In genomic region chr6:15409301-15410125, GRCh38 we compare ENCODE assay signal across 14 cellular contexts.
DNase-seq lines count a peak whose midpoint lies in the region; ATAC-seq, FAIRE-seq and TF ChIP-seq lines count a peak whose summit lies in the region.
"Had no signal": no experiment of that assay in that cellular context is flagged by ENCODE, and none has a peak within 500 bp of the region (broad histone marks: within the 10 kb centered on the region; RNA-seq: fewer than 3 reads in every experiment).

No MANE protein-coding gene starts in this region.

- no peaks in the 10 kb centered on the region for H3K27me3 Mint-ChIP-seq in activated T-cell treated with anti-CD3 and anti-CD28 coated beads, Interleukin-2, amount 50 U/mL, for 24 hours
- H3K27me3 Mint-ChIP-seq in WTC11 (ENCODE audit: low read depth) (no peaks in the 10 kb centered on the region), nephron progenitor cell (ENCODE audit: low read depth, poor library complexity) (no peaks in the 10 kb centered on the region)
- no peaks in the 10 kb centered on the region for H3K27me3 Mint-ChIP-seq in naive thymus-derived CD8-positive, alpha-beta T cell

- TF ChIP-seq CTCF in WTC11 (IDR thresholded peaks at IDR 0.05) (no peak), nephron progenitor cell (IDR thresholded peaks at IDR 0.05) (no peak)

- H3K36me3 Mint-ChIP-seq in activated T-cell treated with anti-CD3 and anti-CD28 coated beads, Interleukin-2, amount 50 U/mL, for 24 hours (ENCODE audit: low read depth), result peaks cover 49% of the 10 kb centered on the region
- H3K36me3 Mint-ChIP-seq in WTC11 (peaks cover 39% of the 10 kb centered on the region), nephron progenitor cell (ENCODE audit: low read depth) (peaks cover 43% of the 10 kb centered on the region)
- peaks cover 0 to 8% (median 6%) of the 10 kb centered on the region in 3 donors for H3K36me3 Mint-ChIP-seq in naive thymus-derived CD8-positive, alpha-beta T cell

- CTCF ChIA-PET in WTC11 (lab: Charles Lee), result no interaction called here

- POLR2A ChIA-PET in WTC11 (lab: Charles Lee), result interaction anchor here (1.4 kb wide), 1 partner anchor 19 kb away, joined by 3 read pairs; no protein-coding TSS in a partner anchor
- POLR2A ChIA-PET in naive thymus-derived CD8-positive, alpha-beta T cell (lab: Charles Lee), result interaction anchor here (0.5 to 0.6 kb wide), 2 partner anchors 103 to 161 kb away, joined by 3 to 7 read pairs; no protein-coding TSS in a partner anchor

- DNase-seq in activated T-cell treated with anti-CD3 and anti-CD28 coated beads, Interleukin-2, amount 50 U/mL, for 24 hours, result no peak
- no peak for DNase-seq in activated T-cell treated with anti-CD3 and anti-CD28 coated beads, Interleukin-2, amount 50 U/mL, for 1 hour
- DNase-seq in GM12892 (ENCODE audit: insufficient read length) (no peak), WTC11 (ENCODE audit: low spot score) (no peak), nephron progenitor cell (no peak)
- DNase-seq in naive thymus-derived CD8-positive, alpha-beta T cell, result no peak
- DNase-seq: colonic mucosa, head of caudate nucleus, pancreas, small intestine had no signal

- ATAC-seq in WTC11 (no peak), GM19324 (IDR thresholded peaks at IDR 0.05; ENCODE audit: low FRiP score, unreplicated experiment) (no peak), HG03045 (IDR thresholded peaks at IDR 0.05; ENCODE audit: unreplicated experiment) (no peak)
- no peak for ATAC-seq in naive thymus-derived CD8-positive, alpha-beta T cell

- peak; percentile 78 for FAIRE-seq in GM12892 (lab: Jason Lieb, UNC)
- FAIRE-seq: keratinocyte, pancreas, small intestine, TTC549 had no signal

- H3K4me3 Mint-ChIP-seq in activated T-cell treated with anti-CD3 and anti-CD28 coated beads, Interleukin-2, amount 50 U/mL, for 24 hours, result no peak overlapping the region
- H3K4me3 Mint-ChIP-seq in WTC11, result no peak overlapping the region
- peak overlapping the region; percentile 24 for H3K4me3 Mint-ChIP-seq in nephron progenitor cell
- peak overlapping the region in 4 of 10 donors; percentile 2 to 50 (median 18) for H3K4me3 Mint-ChIP-seq in naive thymus-derived CD8-positive, alpha-beta T cell

- H3K27ac Mint-ChIP-seq in activated T-cell treated with anti-CD3 and anti-CD28 coated beads, Interleukin-2, amount 50 U/mL, for 24 hours, result peak overlapping the region; percentile 26
- H3K27ac Mint-ChIP-seq in WTC11 (peak overlapping the region; percentile 51), nephron progenitor cell (peak overlapping the region; percentile 95)
- H3K27ac Mint-ChIP-seq in naive thymus-derived CD8-positive, alpha-beta T cell, result peak overlapping the region in 3 of 10 donors; percentile 20 to 73 (median 58)

- H3K4me1 Mint-ChIP-seq in activated T-cell treated with anti-CD3 and anti-CD28 coated beads, Interleukin-2, amount 50 U/mL, for 24 hours (ENCODE audit: low read depth), result peaks cover 90% of the 10 kb centered on the region
- H3K4me1 Mint-ChIP-seq in WTC11 (peaks cover 93% of the 10 kb centered on the region), nephron progenitor cell (peaks cover 90% of the 10 kb centered on the region)
- H3K4me1 Mint-ChIP-seq in naive thymus-derived CD8-positive, alpha-beta T cell, result peaks cover 30 to 89% (median 75%) of the 10 kb centered on the region in 4 donors

- TF ChIP-seq POLR2A in GM12892 (IDR thresholded peaks at IDR 0.05; ENCODE audit: low read depth, low read length), result no peak

- H3K9me3 Mint-ChIP-seq in activated T-cell treated with anti-CD3 and anti-CD28 coated beads, Interleukin-2, amount 50 U/mL, for 24 hours, result no peaks in the 10 kb centered on the region
- H3K9me3 Mint-ChIP-seq in WTC11 (0 out of 2 replicates have a peak, but pooled peaks cover 2% of the 10 kb centered on the region), nephron progenitor cell (peaks cover 14% of the 10 kb centered on the region)
- H3K9me3 Mint-ChIP-seq in naive thymus-derived CD8-positive, alpha-beta T cell, result peaks cover 0 to 2% (median 0%) of the 10 kb centered on the region in 9 donors

TF ChIP-seq in WTC11, 78 proteins besides CTCF, POLR2A, EP300 and RAD21:
- TF ChIP-seq, protein P1, sequence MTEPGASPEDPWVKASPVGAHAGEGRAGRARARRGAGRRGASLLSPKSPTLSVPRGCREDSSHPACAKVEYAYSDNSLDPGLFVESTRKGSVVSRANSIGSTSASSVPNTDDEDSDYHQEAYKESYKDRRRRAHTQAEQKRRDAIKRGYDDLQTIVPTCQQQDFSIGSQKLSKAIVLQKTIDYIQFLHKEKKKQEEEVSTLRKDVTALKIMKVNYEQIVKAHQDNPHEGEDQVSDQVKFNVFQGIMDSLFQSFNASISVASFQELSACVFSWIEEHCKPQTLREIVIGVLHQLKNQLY (CRISPR knock-in tag; IDR thresholded peaks at IDR 0.05), result no peak
- TF ChIP-seq MXD4 (CRISPR knock-in tag; IDR thresholded peaks at IDR 0.05; ENCODE audit: borderline replicate concordance), result no peak
- no peak for TF ChIP-seq ZBTB43 (CRISPR knock-in tag; IDR thresholded peaks at IDR 0.05)
- TF ChIP-seq PRDM15 (CRISPR knock-in tag; IDR thresholded peaks at IDR 0.05), result no peak
- TF ChIP-seq ETV6 (CRISPR knock-in tag; IDR thresholded peaks at IDR 0.05), result no peak
- no peak for TF ChIP-seq TP53 (CRISPR knock-in tag; IDR thresholded peaks at IDR 0.05)
- TF ChIP-seq GRHL2 (CRISPR knock-in tag; IDR thresholded peaks at IDR 0.05; ENCODE audit: insufficient replicate concordance, severe bottlenecking), result no peak
- TF ChIP-seq ELF4 (CRISPR knock-in tag; IDR thresholded peaks at IDR 0.05; ENCODE audit: low read depth), result no peak
TF ChIP-seq in WTC11: peak in this region for 0.
